ENCODE assay signal across 8 cellular contexts in the genomic region with DNA sequence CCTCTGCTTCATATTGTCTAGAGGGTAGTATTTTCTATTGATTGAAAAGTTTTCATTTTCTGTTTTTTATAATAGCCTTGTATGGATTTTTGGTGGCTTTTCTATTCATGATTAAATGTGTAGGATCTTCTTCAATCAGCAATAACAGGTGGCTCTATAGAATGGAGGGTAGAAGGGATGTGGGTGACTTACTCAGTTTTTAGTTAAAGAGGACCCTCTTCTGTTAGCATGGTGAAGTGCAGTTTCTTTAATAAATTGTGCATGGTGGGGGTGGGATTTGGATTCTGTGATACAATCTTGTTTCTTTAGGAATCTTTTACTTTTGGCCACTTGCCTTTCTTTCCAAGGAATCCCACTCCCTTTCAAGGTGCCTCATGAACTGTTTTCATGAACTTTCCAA.
DNase-seq lines count a peak whose midpoint lies in the region; ATAC-seq, FAIRE-seq and TF ChIP-seq lines count a peak whose summit lies in the region.

No MANE protein-coding gene starts in this region.

- H3K27me3 ChIP-seq in RWPE2 (ENCODE audit: insufficient read depth, poor library complexity, severe bottlenecking) (no peaks in the 10 kb centered on the region), hepatocyte (no peaks in the 10 kb centered on the region)

- H3K36me3 ChIP-seq in RWPE2 (ENCODE audit: low read depth) (peaks cover 5% of the 10 kb centered on the region; the same call in 1 of the 2 replicates), hepatocyte (replicated peaks; ENCODE audit: insufficient read depth, low read depth) (no peaks in the 10 kb centered on the region)

- H4K20me1 ChIP-seq in hepatocyte (ENCODE audit: insufficient read depth, poor library complexity, severe bottlenecking), result no peaks in the 10 kb centered on the region

- no peaks in the 10 kb centered on the region for H3K9me2 ChIP-seq in hepatocyte (replicated peaks; ENCODE audit: insufficient read depth)

- FAIRE-seq in H54 (lab: Jason Lieb, UNC), result peak; percentile 78

- no peak overlapping the region for H2AFZ ChIP-seq in hepatocyte

- H3K4me1 ChIP-seq in RWPE2 (ENCODE audit: insufficient read depth, poor library complexity, severe bottlenecking) (peaks cover 7% of the 10 kb centered on the region), hepatocyte (ENCODE audit: insufficient read depth) (no peaks in the 10 kb centered on the region)

- DNase-seq in H54 (ENCODE audit: insufficient read length, low spot score), result no peak
- DNase-seq in RWPE2 (ENCODE audit: low spot score), result no peak
- peak; percentile 28 for DNase-seq in hepatocyte (ENCODE audit: low spot score)
- DNase-seq in NCI-H128 (lab: John Stamatoyannopoulos, UW; ENCODE audit: unreplicated experiment), result no peak
- no peak for DNase-seq in activated CD8-positive, alpha-beta memory T cell treated with anti-CD3 and anti-CD28 coated beads, Interleukin-2, amount 50 U/mL, for 48 hours
- DNase-seq in NK-92 treated with Interleukin-12 subunit alpha and Interleukin-12 subunit beta, amount 100 ng/mL, for 24 hours (lab: John Stamatoyannopoulos, UW), result no peak

- no peak for ATAC-seq in RWPE2 (ENCODE audit: low read depth)
- ATAC-seq in HG03280 (IDR thresholded peaks at IDR 0.05; ENCODE audit: unreplicated experiment), result no peak

- peak; percentile 59 for TF ChIP-seq CTCF in C4-2B (conservative IDR thresholded peaks at IDR 0.05)
- peak; percentile 38 for TF ChIP-seq CTCF in RWPE2 (IDR thresholded peaks at IDR 0.05; ENCODE audit: poor library complexity, severe bottlenecking)
- TF ChIP-seq CTCF in hepatocyte (IDR thresholded peaks at IDR 0.05; ENCODE audit: poor library complexity), result peak; percentile 38

- H3K27ac ChIP-seq in C4-2B (no peak overlapping the region), RWPE2 (ENCODE audit: poor library complexity, severe bottlenecking) (no peak overlapping the region), hepatocyte (no peak overlapping the region)

- H3K4me2 ChIP-seq in hepatocyte, result no peak overlapping the region

- no peak overlapping the region for H3K4me3 ChIP-seq in RWPE2 (ENCODE audit: severe bottlenecking)
- H3K4me3 ChIP-seq in hepatocyte, result no peak overlapping the region

- H3K9me3 ChIP-seq in RWPE2 (ENCODE audit: severe bottlenecking), result no peaks in the 10 kb centered on the region
- H3K9me3 ChIP-seq in hepatocyte (ENCODE audit: low read depth), result no peaks in the 10 kb centered on the region

- H3K79me2 ChIP-seq in hepatocyte, result peaks cover 32% of the 10 kb centered on the region

- no peak for TF ChIP-seq POLR2A in H54 (IDR thresholded peaks at IDR 0.05; ENCODE audit: low read depth, low read length)
